Comparison of ENCODE assay signal across 24 cellular contexts in genomic region chr12:121620328-121620891, GRCh38. TPM values are rescaled to one million over a fixed set of nuclear protein-coding genes. Genes with fewer than 3 reads are reported as not detected.
DNase-seq lines count a peak whose midpoint lies in the region; ATAC-seq and TF ChIP-seq lines count a peak whose summit lies in the region.
"Had no signal": no experiment of that assay in that cellular context is flagged by ENCODE, and none has a peak within 500 bp of the region (broad histone marks: within the 10 kb centered on the region; RNA-seq: fewer than 3 reads in every experiment).

No MANE protein-coding gene starts in this region.

- ATAC-seq in aorta (ENCODE audit: low FRiP score) = peak; percentile 8
- ATAC-seq in stimulated activated naive CD8-positive, alpha-beta T cell treated with anti-CD3 and anti-CD28 coated beads, Interleukin-15, amount 100 ng/mL, for 72 hours = no peak

- H3K9me3 ChIP-seq in cardiac muscle cell (ENCODE audit: low read depth) (no peaks in the 10 kb centered on the region), ascending aorta (no peaks in the 10 kb centered on the region), aorta (ENCODE audit: control insufficient read depth, low read length) (no peaks in the 10 kb centered on the region)
- H3K9me3 ChIP-seq: A549; BLaER1 treated with 17β-estradiol and CSF1 and Interleukin-3, amounts not matched to agents 10 nM and 100 nM; heart right ventricle; spleen had no signal

- no peaks in the 10 kb centered on the region for H3K36me3 ChIP-seq in cardiac muscle cell
- H3K36me3 ChIP-seq in ascending aorta = no peaks in the 10 kb centered on the region
- no peaks in the 10 kb centered on the region for H3K36me3 ChIP-seq in aorta (ENCODE audit: control insufficient read depth in 1 of 2, insufficient read depth in 2 of 2, low read length in 1 of 2)
- H3K36me3 ChIP-seq: BLaER1 treated with 17β-estradiol and CSF1 and Interleukin-3, amounts not matched to agents 10 nM and 100 nM; heart right ventricle; spleen had no signal

- H3K9me3 Mint-ChIP-seq in stimulated activated naive CD8-positive, alpha-beta T cell treated with anti-CD3 and anti-CD28 coated beads, Interleukin-15, amount 100 ng/mL, for 72 hours = no peaks in the 10 kb centered on the region
- H3K9me3 Mint-ChIP-seq: activated naive CD4-positive, alpha-beta T cell treated with anti-CD3 and anti-CD28 coated beads for 36 hours; neural crest cell had no signal

- H3K27me3 ChIP-seq in cardiac muscle cell (no peaks in the 10 kb centered on the region), ascending aorta (no peaks in the 10 kb centered on the region), aorta (ENCODE audit: control insufficient read depth in 1 of 2, insufficient read depth in 2 of 2, low read length in 1 of 2) (no peaks in the 10 kb centered on the region)
- H3K27me3 ChIP-seq: BLaER1 treated with 17β-estradiol and CSF1 and Interleukin-3, amounts not matched to agents 10 nM and 100 nM; heart right ventricle; spleen had no signal

- intact Hi-C loops in cardiac septum (cut with DNase I) (no loop called here), ascending aorta (cut with DNase I) (no loop called here), aorta (cut with DNase I) (no loop called here)

- H3K27ac ChIP-seq in cardiac muscle cell (peak overlapping the region; percentile 51), ascending aorta (peak overlapping the region; percentile 40 to 58), aorta (ENCODE audit: low read depth in 1 of 2, low read length in 2 of 2) (no peak overlapping the region)
- H3K27ac ChIP-seq: BLaER1 treated with 17β-estradiol and CSF1 and Interleukin-3, amounts not matched to agents 10 nM and 100 nM; heart right ventricle; HL-60; spleen had no signal

- H3K4me3 ChIP-seq in cardiac muscle cell = no peak overlapping the region
- no peak overlapping the region for H3K4me3 ChIP-seq in ascending aorta
- H3K4me3 ChIP-seq in aorta (ENCODE audit: low read length in 2 of 2) = no peak overlapping the region
- H3K4me3 ChIP-seq: A549; BLaER1 treated with 17β-estradiol and CSF1 and Interleukin-3, amounts not matched to agents 10 nM and 100 nM; heart right ventricle; spleen had no signal

- peaks cover 12% of the 10 kb centered on the region for H3K4me1 Mint-ChIP-seq in stimulated activated naive CD8-positive, alpha-beta T cell treated with anti-CD3 and anti-CD28 coated beads, Interleukin-15, amount 100 ng/mL, for 72 hours

- no peak for TF ChIP-seq CTCF in cardiac muscle cell (IDR thresholded peaks at IDR 0.05; ENCODE audit: low read depth, low read length)
- no peak for TF ChIP-seq CTCF in ascending aorta (IDR thresholded peaks at IDR 0.05)

- no peaks in the 10 kb centered on the region for H3K27me3 Mint-ChIP-seq in stimulated activated naive CD8-positive, alpha-beta T cell treated with anti-CD3 and anti-CD28 coated beads, Interleukin-15, amount 100 ng/mL, for 72 hours

- no peak overlapping the region for H3K4me3 Mint-ChIP-seq in stimulated activated naive CD8-positive, alpha-beta T cell treated with anti-CD3 and anti-CD28 coated beads, Interleukin-15, amount 100 ng/mL, for 72 hours
- H3K4me3 Mint-ChIP-seq: activated naive CD4-positive, alpha-beta T cell treated with anti-CD3 and anti-CD28 coated beads for 36 hours; neural crest cell had no signal

- H3K27ac Mint-ChIP-seq in stimulated activated naive CD8-positive, alpha-beta T cell treated with anti-CD3 and anti-CD28 coated beads, Interleukin-15, amount 100 ng/mL, for 72 hours = peak overlapping the region in 1 of 2 donors; percentile 9
- H3K27ac Mint-ChIP-seq: activated naive CD4-positive, alpha-beta T cell treated with anti-CD3 and anti-CD28 coated beads for 36 hours had no signal

- no peak for DNase-seq in cardiac muscle cell (ENCODE audit: low read depth in 1 of 2, low spot score in 1 of 2)
- no peak for DNase-seq in cardiac septum (ENCODE audit: low spot score)
- no peak for DNase-seq in ascending aorta (ENCODE audit: low spot score in 2 of 2)
- peak; percentile 58 for DNase-seq in iPS-NIHi7 (ENCODE audit: extremely low spot score)
- no peak for DNase-seq in aorta
- no peak for DNase-seq in epidermal melanocyte (ENCODE audit: insufficient read length, low spot score)
- no peak for DNase-seq in stimulated activated naive CD8-positive, alpha-beta T cell treated with anti-CD3 and anti-CD28 coated beads, Interleukin-15, amount 100 ng/mL, for 72 hours
- DNase-seq in NCI-H524 treated with DMSO at 0.1 percent for 48 hours (lab: John Stamatoyannopoulos, UW) = no peak
- DNase-seq: activated CD4-positive, alpha-beta T cell treated with anti-CD3 and anti-CD28 coated beads, Interleukin-2, amount 50 U/mL, for 48 hours; activated naive CD4-positive, alpha-beta T cell treated with anti-CD3 and anti-CD28 coated beads for 36 hours; anterior cingulate cortex; heart right ventricle; KG1; kidney glomerular epithelial cell; NCI-H1092 treated with DMSO at 0.1 percent for 48 hours; NCI-H2081; Right ventricle myocardium superior; spleen; stimulated activated CD8-positive, alpha-beta memory T cell treated with anti-CD3 and anti-CD28 coated beads, Interleukin-4, amount 100 ng/mL, for 48 hours; substantia nigra had no signal

- H3K4me1 ChIP-seq in cardiac muscle cell (ENCODE audit: low read depth) = no peaks in the 10 kb centered on the region
- peaks cover 0 to 7% of the 10 kb centered on the region in 2 donors for H3K4me1 ChIP-seq in ascending aorta
- no peaks in the 10 kb centered on the region for H3K4me1 ChIP-seq in aorta (ENCODE audit: control insufficient read depth in 1 of 2, insufficient read depth in 2 of 2, low read length in 2 of 2)

- 89 to 90% methylated on average over 8 of the region's 8 CpGs for WGBS in aorta, 2 donors

RNA-seq across cellular contexts. Expression of gene ORAI1, which starts 5.9 kb away (rescaled TPM):
- total RNA-seq in cardiac muscle cell (36.7 and 41.5 TPM in 2 replicates), cardiac septum (8.0 TPM), ascending aorta (24.6 TPM), aorta (10 to 100 TPM; 11.0 to 12.5 TPM)
- polyA plus RNA-seq in cardiac muscle cell (63.4 and 72.2 TPM in 2 replicates), aorta (1 to 10 TPM; 3.6 to 7.1 TPM)

RNA-seq across cellular contexts. Expression of gene KDM2B, which starts 39.6 kb away (rescaled TPM):
- 70.5 and 82.1 TPM in 2 replicates for total RNA-seq in cardiac muscle cell
- polyA plus RNA-seq in cardiac muscle cell = 30.8 and 35.8 TPM in 2 replicates
- 10.1 TPM for total RNA-seq in cardiac septum
- total RNA-seq in ascending aorta = 17.3 TPM
- total RNA-seq in aorta = 10 to 100 TPM; 12.8 to 28.0 TPM
- 10 to 100 TPM in 1 of 2 donors, 1 to 10 TPM in 1; 8.0 to 15.7 TPM for polyA plus RNA-seq in aorta

RNA-seq across cellular contexts. Expression of gene MORN3, which starts 49.0 kb away (rescaled TPM):
- 1.1 and 2.0 TPM in 2 replicates for total RNA-seq in cardiac muscle cell
- 1.6 and 2.8 TPM in 2 replicates for polyA plus RNA-seq in cardiac muscle cell
- total RNA-seq in cardiac septum = 0.08 TPM
- total RNA-seq in ascending aorta = not detected
- total RNA-seq in aorta = under 1 TPM in 1 of 2 donors, not detected in 1; 0.57 TPM
- 1 to 10 TPM; 1.3 to 1.4 TPM for polyA plus RNA-seq in aorta

Comparison
In these comparisons a context has a peak if more than half of its experiments do, and no peak if none do; other contexts are left out.
1. H3K27ac ChIP-seq: peak in cardiac muscle cell (single experiment) and ascending aorta (2 of 2); none in aorta (0 of 2).